ENCODE assay signal across 1 cellular context in the genomic region with DNA sequence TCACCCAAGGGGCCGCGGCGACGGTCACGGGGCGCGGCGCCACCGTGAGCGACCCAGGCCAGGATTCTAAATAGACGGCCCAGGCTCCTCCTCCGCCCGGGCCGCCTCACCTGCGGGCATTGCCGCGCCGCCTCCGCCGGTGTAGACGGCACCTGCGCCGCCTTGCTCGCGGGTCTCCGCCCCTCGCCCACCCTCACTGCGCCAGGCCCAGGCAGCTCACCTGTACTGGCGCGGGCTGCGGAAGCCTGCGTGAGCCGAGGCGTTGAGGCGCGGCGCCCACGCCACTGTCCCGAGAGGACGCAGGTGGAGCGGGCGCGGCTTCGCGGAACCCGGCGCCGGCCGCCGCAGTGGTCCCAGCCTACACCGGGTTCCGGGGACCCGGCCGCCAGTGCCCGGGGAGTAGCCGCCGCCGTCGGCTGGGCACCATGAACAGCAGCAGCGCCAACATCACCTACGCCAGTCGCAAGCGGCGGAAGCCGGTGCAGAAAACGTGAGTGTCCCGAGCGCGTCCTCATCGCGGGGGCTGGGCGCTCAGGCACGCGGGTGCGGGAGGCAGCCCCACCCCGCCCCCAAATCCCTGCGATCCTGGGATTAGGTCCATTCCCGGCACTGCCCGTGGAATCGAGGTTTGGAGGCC.
TF ChIP-seq lines count a peak whose summit lies in the region.

No MANE protein-coding gene starts in this region.

TF ChIP-seq in IMR-90, 13 proteins besides CTCF, POLR2A, EP300 and RAD21:
- TF ChIP-seq MXI1 (IDR thresholded peaks at IDR 0.05; ENCODE audit: borderline replicate concordance, low read depth, low read length) = peak; percentile 60; the same call in 1 of the 2 replicates
- peak; percentile 86; the same call in 1 of the 2 replicates for TF ChIP-seq BHLHE40 (IDR thresholded peaks at IDR 0.05; ENCODE audit: low read depth, low read length)
- TF ChIP-seq SMC3 (IDR thresholded peaks at IDR 0.05; ENCODE audit: low read depth, low read length) = no peak
